Comparison of ENCODE assay signal across 1 cellular context in genomic region chr4:140095694-140096482, GRCh38.
A peak's percentile ranks its signal among the peaks of the same experiment; 100 is the strongest.
TF ChIP-seq lines count a peak whose summit lies in the region.

No MANE protein-coding gene starts in this region.

TF ChIP-seq in HCT116, 20 proteins besides CTCF, POLR2A, EP300 and RAD21 (continued from another document):
- TF ChIP-seq ATF3 (IDR thresholded peaks at IDR 0.05) (no peak), EZH2 (IDR thresholded peaks at IDR 0.05) (no peak), TCF7L2 (IDR thresholded peaks at IDR 0.05; ENCODE audit: borderline replicate concordance, extremely low read depth, insufficient read depth, insufficient read length) (no peak), POLR2AphosphoS5 (IDR thresholded peaks at IDR 0.05; ENCODE audit: low read depth, low read length) (peak; percentile 47; the same call in 1 of the 2 replicates), EZH2phosphoT487 (IDR thresholded peaks at IDR 0.05; ENCODE audit: borderline replicate concordance) (no peak), YY1 (IDR thresholded peaks at IDR 0.05; ENCODE audit: extremely low read depth, insufficient replicate concordance, low read depth, low read length) (no peak), ZFX (IDR thresholded peaks at IDR 0.05) (no peak), ZBTB33 (IDR thresholded peaks at IDR 0.05; ENCODE audit: extremely low read depth, insufficient replicate concordance, low read length) (no peak), JUND (IDR thresholded peaks at IDR 0.05) (peak; percentile 63), FOSL1 (IDR thresholded peaks at IDR 0.05; ENCODE audit: low read depth) (peak; percentile 80), ZNF274 (IDR thresholded peaks at IDR 0.05; ENCODE audit: low read depth, low read length) (no peak), SRF (IDR thresholded peaks at IDR 0.05; ENCODE audit: low read depth) (no peak), EGR1 (IDR thresholded peaks at IDR 0.05; ENCODE audit: low read depth) (no peak), MAX (IDR thresholded peaks at IDR 0.05) (no peak), SIN3A (IDR thresholded peaks at IDR 0.05; ENCODE audit: low read depth) (0 out of 2 replicates have a peak, but pooled peaks have one; percentile 26), CEBPB (IDR thresholded peaks at IDR 0.05; ENCODE audit: low read depth) (0 out of 2 replicates have a peak, but pooled peaks have one; percentile 13), SP1 (IDR thresholded peaks at IDR 0.05; ENCODE audit: low read depth) (peak; percentile 65), CBX3 (IDR thresholded peaks at IDR 0.05; ENCODE audit: low read depth) (peak; percentile 52; the same call in 1 of the 2 replicates)
